In the genomic region with DNA sequence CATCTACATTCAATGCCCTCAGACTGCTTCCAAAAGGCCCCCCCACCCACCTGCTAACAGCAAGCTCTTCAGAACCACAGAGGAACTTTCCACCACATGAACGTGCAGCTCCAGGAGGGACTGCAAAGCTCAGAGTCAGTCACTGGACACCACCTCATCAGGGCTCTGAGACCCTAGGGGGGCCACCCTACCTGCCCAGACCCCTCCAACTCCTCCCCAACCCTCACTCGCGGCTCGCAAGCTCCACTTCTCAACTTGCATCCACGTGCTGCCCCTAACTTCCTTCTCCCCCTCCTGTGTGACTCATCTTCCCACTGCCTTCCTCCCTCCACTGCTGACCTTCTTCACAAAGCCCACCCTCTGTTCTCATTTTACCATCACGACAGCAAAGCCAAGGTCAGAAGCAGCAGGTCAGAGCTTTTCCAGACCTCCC, we compare ENCODE assay signal across 14 cellular contexts. TPM values are rescaled to one million over a fixed set of nuclear protein-coding genes. Genes with fewer than 3 reads are reported as not detected.
DNase-seq lines count a peak whose midpoint lies in the region; ATAC-seq, FAIRE-seq and TF ChIP-seq lines count a peak whose summit lies in the region.
"Had no signal": no experiment of that assay in that cellular context is flagged by ENCODE, and none has a peak within 500 bp of the region (broad histone marks: within the 10 kb centered on the region; RNA-seq: fewer than 3 reads in every experiment).

No MANE protein-coding gene starts in this region.

- H3K27ac ChIP-seq in K562 (ENCODE audit: extremely low read depth, low read depth, low read length) (peak overlapping the region; percentile 28; the same call in 1 of the 3 replicates), small intestine (ENCODE audit: low read depth in 1 of 2, low read length in 1 of 2) (peak overlapping the region; percentile 22 to 35), colonic mucosa (no peak overlapping the region)
- H3K27ac ChIP-seq: brain microvascular endothelial cell, testis had no signal

- H3K4me1 ChIP-seq in K562 (replicated peaks in 1 of 2; ENCODE audit: control insufficient read depth in 2 of 2, insufficient read depth in 2 of 2, low read length in 2 of 2) = peaks cover 20 to 62% of the 10 kb centered on the region in 2 experiments
- peaks cover 13 to 20% of the 10 kb centered on the region in 2 donors for H3K4me1 ChIP-seq in small intestine (ENCODE audit: control insufficient read depth in 2 of 2, insufficient read depth in 1 of 2, low read depth in 1 of 2, low read length in 1 of 2)
- peaks cover 33% of the 10 kb centered on the region for H3K4me1 ChIP-seq in colonic mucosa

- in situ Hi-C loops in K562 (cut with MboI) = no loop called here

- H4K20me1 ChIP-seq in K562 (replicated peaks; ENCODE audit: control insufficient read depth, insufficient read depth, low read length) = no peaks in the 10 kb centered on the region

- TF ChIP-seq POLR2A in K562 (conservative IDR thresholded peaks at IDR 0.05) = no peak

- no TSS peak for BruUV-seq in K562 (replicated peaks; lab: Mats Ljungman, UMichigan)

- POLR2A ChIA-PET in K562 (lab: Yijun Ruan, JAX) = interaction anchor here (0.5 kb wide), 1 partner anchor 1600 kb away, joined by 3 read pairs; no protein-coding TSS in a partner anchor

- no peak for TF ChIP-seq EP300 in K562 (IDR thresholded peaks at IDR 0.05; ENCODE audit: low read length)

- intact Hi-C loops in K562 (cut with micrococcal nuclease) = no loop called here
- intact Hi-C loops in colonic mucosa (cut with DNase I) = no loop called here

- H3K9me1 ChIP-seq in K562 (ENCODE audit: control insufficient read depth, insufficient read depth, low read length) = no peaks in the 10 kb centered on the region

- H3K36me3 ChIP-seq in K562 (ENCODE audit: control insufficient read depth, insufficient read depth, low read length) = no peaks in the 10 kb centered on the region
- H3K36me3 ChIP-seq in small intestine (ENCODE audit: control insufficient read depth in 2 of 2, insufficient read depth in 2 of 2, low read length in 2 of 2) = peaks cover 0 to 5% of the 10 kb centered on the region in 2 donors
- no peaks in the 10 kb centered on the region for H3K36me3 ChIP-seq in colonic mucosa
- H3K36me3 ChIP-seq: brain microvascular endothelial cell, Peyer's patch had no signal

- no peaks in the 10 kb centered on the region for H3K27me3 ChIP-seq in K562 (ENCODE audit: control insufficient read depth in 2 of 2, insufficient read depth in 2 of 2, low read length in 2 of 2)
- H3K27me3 ChIP-seq in small intestine (ENCODE audit: control insufficient read depth in 2 of 2, insufficient read depth in 2 of 2, low read length in 2 of 2) = no peaks in the 10 kb centered on the region
- H3K27me3 ChIP-seq in colonic mucosa = no peaks in the 10 kb centered on the region
- H3K27me3 ChIP-seq: brain microvascular endothelial cell, Peyer's patch, testis had no signal

- H3K9ac ChIP-seq in K562 (ENCODE audit: insufficient read depth in 1 of 2, low read depth in 2 of 2, low read length in 2 of 2) = peak overlapping the region in 1 of 2 experiments; percentile 61; a peak in 2 of 4 replicates
- H3K9ac ChIP-seq in colonic mucosa (ENCODE audit: low read depth in 2 of 2, low read length in 2 of 2) = no peak overlapping the region

- no peak overlapping the region for H3K4me3 ChIP-seq in K562
- H3K4me3 ChIP-seq in small intestine (ENCODE audit: low read depth in 1 of 2, low read length in 2 of 2) = no peak overlapping the region
- H3K4me3 ChIP-seq in colonic mucosa = no peak overlapping the region
- H3K4me3 ChIP-seq: Peyer's patch, testis had no signal

- H3K9me3 ChIP-seq in K562 (replicated peaks; ENCODE audit: control insufficient read depth, insufficient read depth, low read depth, low read length) (no peaks in the 10 kb centered on the region), small intestine (ENCODE audit: control insufficient read depth, low read depth) (no peaks in the 10 kb centered on the region), colonic mucosa (no peaks in the 10 kb centered on the region)
- H3K9me3 ChIP-seq: Peyer's patch, testis had no signal

- FAIRE-seq in K562 (lab: Jason Lieb, UNC) (no peak), small intestine (lab: Jason Lieb, UNC) (no peak)
- FAIRE-seq: GM18507, islet of Langerhans had no signal

- TF ChIP-seq CTCF in K562 (IDR thresholded peaks at IDR 0.05 in 2 of 3, conservative IDR thresholded peaks at IDR 0.05 in 1 of 3; ENCODE audit: insufficient read depth in 2 of 3, low read depth in 1 of 3, low read length in 3 of 3) (no peak), colonic mucosa (IDR thresholded peaks at IDR 0.05) (no peak)

- CTCF ChIA-PET in K562 (lab: Yijun Ruan, JAX; ENCODE audit: low intra/inter-chr PET ratio) = no interaction called here

- peak overlapping the region; percentile 36; the same call in 1 of the 2 replicates for H3K4me2 ChIP-seq in K562 (ENCODE audit: insufficient read depth, low read length)

- H3K79me2 ChIP-seq in K562 (ENCODE audit: control insufficient read depth, insufficient read depth, low read length) = peaks cover 45% of the 10 kb centered on the region

- no peak for TF ChIP-seq RAD21 in K562 (CRISPR knock-in tag; conservative IDR thresholded peaks at IDR 0.05 in 1 of 2, IDR thresholded peaks at IDR 0.05 in 1 of 2)

- peak; percentile 34 for DNase-seq in SIG-M5 treated with dmso at 0.1 percent for 504 hours (lab: John Stamatoyannopoulos, UW; ENCODE audit: unreplicated experiment)
- DNase-seq in SIG-M5 (lab: John Stamatoyannopoulos, UW) = no peak
- DNase-seq in MV-4-11 (lab: John Stamatoyannopoulos, UW) = peak; percentile 40
- peak in 1 of 4 experiments; percentile 41 for DNase-seq in K562 (ENCODE audit: extremely low read depth in 1 of 4, low spot score in 3 of 4)
- DNase-seq in small intestine = no peak
- no peak for DNase-seq in NCI-H1694 treated with DMSO at 0.1 percent for 48 hours (lab: John Stamatoyannopoulos, UW)
- no peak for DNase-seq in colonic mucosa
- no peak for DNase-seq in NCI-H774 (lab: John Stamatoyannopoulos, UW)
- DNase-seq: brain microvascular endothelial cell; stimulated activated CD4-positive, alpha-beta T cell treated with anti-CD3 and anti-CD28 coated beads, Interleukin-2, amount 100 ng/mL, for 48 hours; testis had no signal

- peak; percentile 2; the same call in 1 of the 3 replicates for ATAC-seq in K562

- 19% methylated on average over 6 of the region's 6 CpGs for WGBS in K562 (ENCODE audit: insufficient coverage, low coverage, missing lambda C conversion rate)
- 61 to 78% (median 76%) methylated on average over 6 of the region's 6 CpGs for WGBS in small intestine, 3 donors

- H2AFZ ChIP-seq in K562 (ENCODE audit: low read depth, low read length) = peak overlapping the region; percentile 48

TF ChIP-seq in K562, 482 proteins besides CTCF, POLR2A, EP300 and RAD21 (continues in another document):
- TF ChIP-seq ETV1 (tag; conservative IDR thresholded peaks at IDR 0.05; ENCODE audit: low read depth) (no peak), EHMT2 (IDR thresholded peaks at IDR 0.05) (peak; percentile 34; the same call in 1 of the 2 replicates), SRSF7 (optimal IDR thresholded peaks at IDR 0.05; ENCODE audit: low read depth, low read length) (no peak), RBFOX2 (IDR thresholded peaks at IDR 0.05; ENCODE audit: low read depth, low read length) (peak; percentile 39; the same call in 1 of the 2 replicates), COPS2 (conservative IDR thresholded peaks at IDR 0.05) (no peak), SMARCE1 (IDR thresholded peaks at IDR 0.05) (peak; percentile 69; the same call in 1 of the 2 replicates), ERF (CRISPR knock-in tag; IDR thresholded peaks at IDR 0.05) (0 out of 2 replicates have a peak, but pooled peaks have one; percentile 39), FOS (IDR thresholded peaks at IDR 0.05; ENCODE audit: extremely low read depth, insufficient read length) (peak; percentile 7), ZNF436 (CRISPR knock-in tag; IDR thresholded peaks at IDR 0.05) (no peak), ZNF263 (CRISPR knock-in tag; IDR thresholded peaks at IDR 0.05; ENCODE audit: borderline replicate concordance) (0 out of 2 replicates have a peak, but pooled peaks have one; percentile 18), ARID1B (IDR thresholded peaks at IDR 0.05) (peak; percentile 60), RNF2 (IDR thresholded peaks at IDR 0.05) (no peak), RBBP5 (IDR thresholded peaks at IDR 0.05; ENCODE audit: borderline replicate concordance, insufficient read depth, low read length, poor library complexity, severe bottlenecking) (peak; percentile 43)
- TF ChIP-seq, protein P1, sequence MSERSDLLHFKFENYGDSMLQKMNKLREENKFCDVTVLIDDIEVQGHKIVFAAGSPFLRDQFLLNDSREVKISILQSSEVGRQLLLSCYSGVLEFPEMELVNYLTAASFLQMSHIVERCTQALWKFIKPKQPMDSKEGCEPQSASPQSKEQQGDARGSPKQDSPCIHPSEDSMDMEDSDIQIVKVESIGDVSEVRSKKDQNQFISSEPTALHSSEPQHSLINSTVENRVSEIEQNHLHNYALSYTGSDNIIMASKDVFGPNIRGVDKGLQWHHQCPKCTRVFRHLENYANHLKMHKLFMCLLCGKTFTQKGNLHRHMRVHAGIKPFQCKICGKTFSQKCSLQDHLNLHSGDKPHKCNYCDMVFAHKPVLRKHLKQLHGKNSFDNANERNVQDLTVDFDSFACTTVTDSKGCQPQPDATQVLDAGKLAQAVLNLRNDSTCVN (CRISPR knock-in tag; IDR thresholded peaks at IDR 0.05) = peak; percentile 72; the same call in 1 of the 2 replicates

RNA-seq across cellular contexts. Expression of gene MBOAT1, which starts 6.5 kb away (rescaled TPM):
- total RNA-seq in K562 (2011; cell fraction: chromatin; rRNA removed; ENCODE audit: low replicate concordance) = 21.3 and 23.7 TPM in 2 replicates
- total RNA-seq in K562 (2011; cell fraction: nucleolus; rRNA removed) = 16.7 and 20.0 TPM in 2 replicates
- total RNA-seq in K562 (2011; cell fraction: nucleoplasm; rRNA removed) = 23.1 and 26.4 TPM in 2 replicates
- 8.8 and 10.0 TPM in 2 replicates for total RNA-seq in K562 (2014; rRNA removed)
- 15.2 and 16.0 TPM in 2 replicates for total RNA-seq in K562 (2014; rRNA removed; fragmentation: Illumina TruSeq; extraction: Trizol)
- total RNA-seq in K562 (2015; rRNA removed; fragmentation: Illumina TruSeq; extraction: Trizol) = 14.9 and 15.1 TPM in 2 replicates
- total RNA-seq in K562 (2021) = 13.9 and 16.5 TPM in 2 replicates
- 10.3 and 11.0 TPM in 2 replicates for polyA plus RNA-seq in K562 (2011; rRNA removed)
- polyA plus RNA-seq in K562 (2011; cell fraction: cytosol; rRNA removed) = 5.5 and 9.5 TPM in 2 replicates
- 22.9 and 25.9 TPM in 2 replicates for polyA plus RNA-seq in K562 (2011; cell fraction: nucleus; rRNA removed)
- 10.1 and 17.6 TPM in 2 replicates for polyA plus RNA-seq in K562 (2012)
- polyA plus RNA-seq in K562 (2014; fragmentation: Illumina TruSeq; extraction: Trizol) = 9.6 and 10.3 TPM in 2 replicates
- polyA plus RNA-seq in K562 (2014; fragmentation: Nextera tagmentation; extraction: Ambion mirVana) = under 1 TPM; 0.13 to 0.39 TPM
- 5.2 and 5.7 TPM in 2 replicates for polyA plus RNA-seq in K562 (2014; rRNA removed)
- 22.1 and 24.6 TPM in 2 replicates for polyA minus RNA-seq in K562 (2011; rRNA and poly(A)+ RNA removed)
- 11.5 and 12.0 TPM in 2 replicates for polyA minus RNA-seq in K562 (2011; cell fraction: cytosol; rRNA and poly(A)+ RNA removed)
- polyA minus RNA-seq in K562 (2011; cell fraction: nucleus; rRNA and poly(A)+ RNA removed) = 12.0 and 16.4 TPM in 2 replicates
- 10 to 100 TPM in 1 of 3 donors, 1 to 10 TPM in 2; 1.1 to 11.3 (median 2.5) TPM for polyA plus RNA-seq in small intestine
- 10 to 100 TPM; 45.7 to 54.1 TPM for total RNA-seq in colonic mucosa

Comparison
In these comparisons a context has a peak if more than half of its experiments do, and no peak if none do; other contexts are left out.
1. DNase-seq: peak in SIG-M5 treated with dmso at 0.1 percent for 504 hours (single experiment) and MV-4-11 (single experiment); none in SIG-M5 (single experiment), small intestine (single experiment), NCI-H1694 treated with DMSO at 0.1 percent for 48 hours (single experiment), colonic mucosa (single experiment) and NCI-H774 (single experiment).